ENCODE assay signal across 1 cellular context in the genomic region with DNA sequence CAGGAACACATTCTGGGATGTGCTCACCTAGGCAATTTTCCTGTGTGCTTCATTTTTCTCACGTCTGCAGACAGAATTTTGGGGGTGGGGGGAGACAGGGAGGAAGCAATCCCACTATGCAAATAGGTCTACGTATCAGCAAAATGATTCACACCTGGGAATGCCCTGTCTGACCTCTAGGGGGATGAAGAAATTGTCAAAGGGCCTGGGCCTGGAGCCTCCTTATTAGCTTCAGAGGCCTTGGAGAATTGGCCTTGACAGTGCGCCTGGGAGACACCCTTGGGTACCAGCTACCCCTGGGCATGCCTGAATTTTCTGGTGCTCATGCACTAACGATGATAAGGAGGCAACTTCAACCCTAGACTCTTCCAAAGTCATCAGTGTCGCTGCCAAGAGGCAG.
TF ChIP-seq lines count a peak whose summit lies in the region.

No MANE protein-coding gene starts in this region.

TF ChIP-seq in HepG2, 621 proteins besides CTCF, POLR2A, EP300 and RAD21 (continued from another document):
- TF ChIP-seq, protein P1, sequence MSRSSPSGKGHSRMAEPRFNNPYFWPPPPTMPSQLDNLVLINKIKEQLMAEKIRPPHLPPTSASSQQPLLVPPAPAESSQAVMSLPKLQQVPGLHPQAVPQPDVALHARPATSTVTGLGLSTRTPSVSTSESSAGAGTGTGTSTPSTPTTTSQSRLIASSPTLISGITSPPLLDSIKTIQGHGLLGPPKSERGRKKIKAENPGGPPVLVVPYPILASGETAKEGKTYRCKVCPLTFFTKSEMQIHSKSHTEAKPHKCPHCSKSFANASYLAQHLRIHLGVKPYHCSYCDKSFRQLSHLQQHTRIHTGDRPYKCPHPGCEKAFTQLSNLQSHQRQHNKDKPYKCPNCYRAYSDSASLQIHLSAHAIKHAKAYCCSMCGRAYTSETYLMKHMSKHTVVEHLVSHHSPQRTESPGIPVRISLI (CRISPR knock-in tag; IDR thresholded peaks at IDR 0.05; ENCODE audit: borderline replicate concordance): no peak
- TF ChIP-seq ZNF317 (CRISPR knock-in tag; IDR thresholded peaks at IDR 0.05): no peak
- no peak for TF ChIP-seq KDM5B (CRISPR knock-in tag; IDR thresholded peaks at IDR 0.05; ENCODE audit: borderline replicate concordance)
- no peak for TF ChIP-seq SOX6 (IDR thresholded peaks at IDR 0.05)
- no peak for TF ChIP-seq SOX6 (CRISPR knock-in tag; IDR thresholded peaks at IDR 0.05)
- TF ChIP-seq CCAR2 (optimal IDR thresholded peaks at IDR 0.05; ENCODE audit: low read depth, low read length): no peak
- TF ChIP-seq, protein P2, sequence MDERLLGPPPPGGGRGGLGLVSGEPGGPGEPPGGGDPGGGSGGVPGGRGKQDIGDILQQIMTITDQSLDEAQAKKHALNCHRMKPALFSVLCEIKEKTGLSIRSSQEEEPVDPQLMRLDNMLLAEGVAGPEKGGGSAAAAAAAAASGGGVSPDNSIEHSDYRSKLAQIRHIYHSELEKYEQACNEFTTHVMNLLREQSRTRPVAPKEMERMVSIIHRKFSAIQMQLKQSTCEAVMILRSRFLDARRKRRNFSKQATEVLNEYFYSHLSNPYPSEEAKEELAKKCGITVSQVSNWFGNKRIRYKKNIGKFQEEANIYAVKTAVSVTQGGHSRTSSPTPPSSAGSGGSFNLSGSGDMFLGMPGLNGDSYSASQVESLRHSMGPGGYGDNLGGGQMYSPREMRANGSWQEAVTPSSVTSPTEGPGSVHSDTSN (CRISPR knock-in tag; IDR thresholded peaks at IDR 0.05): no peak
- TF ChIP-seq RCOR2 (CRISPR knock-in tag; IDR thresholded peaks at IDR 0.05): no peak
- TF ChIP-seq SIX1 (CRISPR knock-in tag; IDR thresholded peaks at IDR 0.05; ENCODE audit: borderline replicate concordance): no peak
- TF ChIP-seq GFI1 (CRISPR knock-in tag; IDR thresholded peaks at IDR 0.05; ENCODE audit: borderline replicate concordance): no peak
- TF ChIP-seq EZH2 (conservative IDR thresholded peaks at IDR 0.05; ENCODE audit: low read depth, low read length): no peak
TF ChIP-seq in HepG2: peak in this region for 0.
